8 cellular contexts compared by ENCODE assay signal in genomic region chr14:67820428-67820881, GRCh38. TPM values are rescaled to one million over a fixed set of nuclear protein-coding genes. Genes with fewer than 3 reads are reported as not detected.
DNase-seq lines count a peak whose midpoint lies in the region; ATAC-seq, FAIRE-seq and TF ChIP-seq lines count a peak whose summit lies in the region.

No MANE protein-coding gene starts in this region.

- H3K27me3 ChIP-seq in KMS-11 (ENCODE audit: insufficient read depth, low read depth) (no peaks in the 10 kb centered on the region), subcutaneous abdominal adipose tissue (ENCODE audit: control insufficient read depth in 5 of 5, insufficient read depth in 4 of 5, low read length in 5 of 5) (no peaks in the 10 kb centered on the region)

- H3K36me3 ChIP-seq in KMS-11 (ENCODE audit: insufficient read depth) (no peaks in the 10 kb centered on the region), subcutaneous abdominal adipose tissue (ENCODE audit: control insufficient read depth in 5 of 5, insufficient read depth in 5 of 5, low read length in 5 of 5) (no peaks in the 10 kb centered on the region)

- peak in 1 of 2 donors; percentile 18 for ATAC-seq in activated T-cell treated with anti-CD3 and anti-CD28 coated beads, Interleukin-2, amount 50 U/mL, for 72 hours (replicated peaks in 1 of 2)
- no peak for ATAC-seq in HG02981 (IDR thresholded peaks at IDR 0.05; ENCODE audit: unreplicated experiment)

- no peaks in the 10 kb centered on the region for H3K9me3 ChIP-seq in subcutaneous abdominal adipose tissue (ENCODE audit: control insufficient read depth in 5 of 5, low read length in 5 of 5)

- no peaks in the 10 kb centered on the region for H4K20me1 ChIP-seq in KMS-11 (ENCODE audit: insufficient read depth)

- H3K36me3 Mint-ChIP-seq in activated T-cell treated with anti-CD3 and anti-CD28 coated beads, Interleukin-2, amount 50 U/mL, for 72 hours (ENCODE audit: insufficient read depth in 2 of 2), result peaks cover 0 to 2% of the 10 kb centered on the region in 2 donors
- H3K36me3 Mint-ChIP-seq in immature natural killer cell, result no peaks in the 10 kb centered on the region

- H3K27me3 Mint-ChIP-seq in activated T-cell treated with anti-CD3 and anti-CD28 coated beads, Interleukin-2, amount 50 U/mL, for 72 hours (ENCODE audit: low read depth), result no peaks in the 10 kb centered on the region
- peaks cover 5 to 13% (median 9%) of the 10 kb centered on the region in 3 donors for H3K27me3 Mint-ChIP-seq in immature natural killer cell (ENCODE audit: low read depth in 3 of 3)

- H3K9ac ChIP-seq in KMS-11, result no peak overlapping the region; the same call in 1 of the 2 replicates
- peak overlapping the region; percentile 69 to 95 (median 89) for H3K9ac ChIP-seq in subcutaneous abdominal adipose tissue (ENCODE audit: low read length in 5 of 5)

- FAIRE-seq in G401.6 (lab: Jason Lieb, UNC), result peak; percentile 99

- no peak for TF ChIP-seq CTCF in KMS-11 (conservative IDR thresholded peaks at IDR 0.05; ENCODE audit: low read depth, low read length)

- peaks cover 26% of the 10 kb centered on the region for H3K4me1 Mint-ChIP-seq in activated T-cell treated with anti-CD3 and anti-CD28 coated beads, Interleukin-2, amount 50 U/mL, for 72 hours (ENCODE audit: low read depth)
- H3K4me1 Mint-ChIP-seq in immature natural killer cell, result peaks cover 38 to 48% of the 10 kb centered on the region in 2 donors

- H3K4me1 ChIP-seq in KMS-11 (ENCODE audit: low read depth, poor library complexity, severe bottlenecking), result peaks cover 9% of the 10 kb centered on the region
- H3K4me1 ChIP-seq in subcutaneous abdominal adipose tissue (ENCODE audit: control insufficient read depth in 5 of 5, insufficient read depth in 5 of 5, low read length in 5 of 5), result peaks cover 6 to 31% (median 26%) of the 10 kb centered on the region in 5 donors

- H3K27ac ChIP-seq in KMS-11 (no peak overlapping the region), subcutaneous abdominal adipose tissue (ENCODE audit: low read depth, low read length) (peak overlapping the region; percentile 88)

- peak overlapping the region; percentile 87 for H3K27ac Mint-ChIP-seq in activated T-cell treated with anti-CD3 and anti-CD28 coated beads, Interleukin-2, amount 50 U/mL, for 72 hours
- peak overlapping the region in 5 of 6 donors; percentile 77 to 95 (median 89) for H3K27ac Mint-ChIP-seq in immature natural killer cell

- peak overlapping the region; percentile 93 to 98 for H3K4me3 Mint-ChIP-seq in activated T-cell treated with anti-CD3 and anti-CD28 coated beads, Interleukin-2, amount 50 U/mL, for 72 hours
- peak overlapping the region; percentile 97 to 100 (median 99) for H3K4me3 Mint-ChIP-seq in immature natural killer cell

- H3K4me3 ChIP-seq in KMS-11 (IDR thresholded peaks at IDR 0.05; ENCODE audit: insufficient read depth, low read depth, low read length) (no peak overlapping the region), subcutaneous abdominal adipose tissue (ENCODE audit: low read depth in 1 of 5, low read length in 5 of 5) (peak overlapping the region; percentile 92 to 100 (median 98))

- H3K4me2 ChIP-seq in KMS-11, result peak overlapping the region; percentile 68

- DNase-seq in activated T-cell treated with anti-CD3 and anti-CD28 coated beads, Interleukin-2, amount 50 U/mL, for 72 hours, result peak in 1 of 2 donors; percentile 17
- DNase-seq in immature natural killer cell, result no peak
- DNase-seq in iPS-NIHi7 (ENCODE audit: extremely low spot score), result no peak
- no peak for DNase-seq in NCI-H2029 (lab: John Stamatoyannopoulos, UW)

- peaks cover 5% of the 10 kb centered on the region; the same call in 1 of the 2 replicates for H3K79me2 ChIP-seq in KMS-11 (ENCODE audit: insufficient read depth, low read depth)

- H2AFZ ChIP-seq in KMS-11 (ENCODE audit: low read depth), result peak overlapping the region; percentile 94; the same call in 1 of the 2 replicates

- no peaks in the 10 kb centered on the region for H3K9me3 Mint-ChIP-seq in activated T-cell treated with anti-CD3 and anti-CD28 coated beads, Interleukin-2, amount 50 U/mL, for 72 hours
- no peaks in the 10 kb centered on the region for H3K9me3 Mint-ChIP-seq in immature natural killer cell

RNA-seq across cellular contexts. Expression of gene RAD51B, which starts 0.9 kb away (rescaled TPM):
- total RNA-seq in activated T-cell treated with anti-CD3 and anti-CD28 coated beads, Interleukin-2, amount 50 U/mL, for 72 hours, result 10 to 100 TPM; 42.6 to 50.0 TPM
- polyA plus RNA-seq in immature natural killer cell, result 10 to 100 TPM; 17.6 to 20.8 (median 17.7) TPM

RNA-seq across cellular contexts. Expression of gene ZFYVE26, which starts 4.1 kb away (rescaled TPM):
- total RNA-seq in activated T-cell treated with anti-CD3 and anti-CD28 coated beads, Interleukin-2, amount 50 U/mL, for 72 hours, result 10 to 100 TPM; 13.7 to 15.4 TPM
- 1 to 10 TPM in 2 of 3 donors, not detected in 1; 3.1 to 4.3 TPM for polyA plus RNA-seq in immature natural killer cell
